ENCODE assay signal across 7 cellular contexts in genomic region chr5:177403194-177403825, GRCh38. TPM values are rescaled to one million over a fixed set of nuclear protein-coding genes. Genes with fewer than 3 reads are reported as not detected.
DNase-seq lines count a peak whose midpoint lies in the region; ATAC-seq and TF ChIP-seq lines count a peak whose summit lies in the region.
"Had no signal": no experiment of that assay in that cellular context is flagged by ENCODE, and none has a peak within 500 bp of the region (broad histone marks: within the 10 kb centered on the region; RNA-seq: fewer than 3 reads in every experiment).

No MANE protein-coding gene starts in this region.

- H3K4me1 ChIP-seq in right cardiac atrium (ENCODE audit: control insufficient read depth, insufficient read depth, low read length) (no peaks in the 10 kb centered on the region), thoracic aorta (ENCODE audit: control insufficient read depth in 1 of 2, low read depth in 2 of 2) (peaks cover 17 to 38% of the 10 kb centered on the region in 2 donors), thyroid gland (peaks cover 24 to 37% of the 10 kb centered on the region in 2 donors)

- 1% methylated on average over 60 of the region's 60 CpGs for WGBS in right cardiac atrium
- WGBS in thyroid gland, 2 donors: 2 to 7% methylated on average over 4 to 37 of the region's 60 CpGs

- intact Hi-C loops in right cardiac atrium (cut with DNase I): loop anchor here in 2 of 4 donors (2.0 to 5.0 kb wide), 2 partner anchors 51 to 99 kb away; no protein-coding TSS in a partner anchor
- intact Hi-C loops in thyroid gland (cut with DNase I): loop anchor here (5.0 kb wide), 1 partner anchor 49 kb away; no protein-coding TSS in a partner anchor

- H3K27ac ChIP-seq in right cardiac atrium (ENCODE audit: low read length): no peak overlapping the region
- H3K27ac ChIP-seq in thoracic aorta: peak overlapping the region in 1 of 2 donors; percentile 4
- peak overlapping the region in 1 of 3 donors; percentile 1 for H3K27ac ChIP-seq in thyroid gland

- H3K36me3 ChIP-seq in thoracic aorta (no peaks in the 10 kb centered on the region), thyroid gland (no peaks in the 10 kb centered on the region)

- H3K9me3 ChIP-seq in right cardiac atrium (ENCODE audit: control insufficient read depth, low read length) (no peaks in the 10 kb centered on the region), thoracic aorta (no peaks in the 10 kb centered on the region), thyroid gland (no peaks in the 10 kb centered on the region)

- DNase-seq in activated CD4-positive, alpha-beta T cell treated with anti-CD3 and anti-CD28 coated beads for 4 hours: peak; percentile 38 to 51
- peak in 1 of 3 donors; percentile 67 for DNase-seq in right cardiac atrium
- no peak for DNase-seq in thoracic aorta (ENCODE audit: low spot score)
- no peak for DNase-seq in thyroid gland

- TF ChIP-seq CTCF in thoracic aorta (IDR thresholded peaks at IDR 0.05): no peak
- TF ChIP-seq CTCF in thyroid gland (IDR thresholded peaks at IDR 0.05): no peak

- peak overlapping the region; percentile 18 for H3K4me3 ChIP-seq in right cardiac atrium (ENCODE audit: low read length)
- H3K4me3 ChIP-seq in thoracic aorta: peak overlapping the region; percentile 81
- H3K4me3 ChIP-seq in thyroid gland (replicated peaks in 1 of 3): peak overlapping the region in 1 of 3 donors; percentile 40

- no peak for TF ChIP-seq POLR2A in GM18505 (IDR thresholded peaks at IDR 0.05; ENCODE audit: borderline replicate concordance, extremely low read depth, insufficient read depth, insufficient read length)
- no peak for TF ChIP-seq POLR2A in thyroid gland (IDR thresholded peaks at IDR 0.05)

- H3K27me3 ChIP-seq in right cardiac atrium (ENCODE audit: control insufficient read depth, insufficient read depth): no peaks in the 10 kb centered on the region
- H3K27me3 ChIP-seq in thoracic aorta (replicated peaks; ENCODE audit: insufficient read depth): peaks cover 32% of the 10 kb centered on the region
- H3K27me3 ChIP-seq in thyroid gland: peaks cover 17% of the 10 kb centered on the region

- ATAC-seq in GM18505 (IDR thresholded peaks at IDR 0.05; ENCODE audit: unreplicated experiment) (peak; percentile 16), HG03066 (IDR thresholded peaks at IDR 0.05; ENCODE audit: low read depth, unreplicated experiment) (peak; percentile 23), right cardiac atrium (peak in 1 of 2 donors; percentile 5), thoracic aorta (ENCODE audit: insufficient number of reproducible peaks, low FRiP score, low read depth) (no peak)

RNA-seq across cellular contexts. Expression of gene PFN3, which starts 2.8 kb away (rescaled TPM):
- total RNA-seq in right cardiac atrium (not detected), thoracic aorta (not detected), thyroid gland (not detected)
- not detected for polyA plus RNA-seq in right cardiac atrium
- total RNA-seq: liver had no signal
- polyA plus RNA-seq: liver had no signal

RNA-seq across cellular contexts. Expression of gene F12, which starts 6.1 kb away (rescaled TPM):
- under 1 TPM; 0.17 to 0.34 (median 0.26) TPM for total RNA-seq in right cardiac atrium
- 0.27 TPM for polyA plus RNA-seq in right cardiac atrium
- total RNA-seq in thoracic aorta: not detected
- 1 to 10 TPM in 2 of 4 donors, under 1 TPM in 1, not detected in 1; 0.42 to 2.6 (median 1.1) TPM for total RNA-seq in thyroid gland

RNA-seq across cellular contexts. Expression of gene SLC34A1, which starts 19.1 kb away (rescaled TPM):
- not detected for total RNA-seq in right cardiac atrium
- not detected for polyA plus RNA-seq in right cardiac atrium
- not detected for total RNA-seq in thoracic aorta
- not detected for total RNA-seq in thyroid gland

RNA-seq across cellular contexts. Expression of gene GRK6, which starts 23.2 kb away (rescaled TPM):
- total RNA-seq in right cardiac atrium (10 to 100 TPM; 13.2 to 16.9 (median 15.5) TPM), thoracic aorta (10 to 100 TPM; 27.3 to 33.3 TPM), thyroid gland (10 to 100 TPM; 14.0 to 27.8 (median 18.8) TPM)
- polyA plus RNA-seq in right cardiac atrium: 7.4 TPM

RNA-seq across cellular contexts. Expression of gene PRR7, which starts 43.3 kb away (rescaled TPM):
- total RNA-seq in right cardiac atrium (under 1 TPM in 3 of 4 donors, not detected in 1; 0.33 to 0.45 (median 0.35) TPM), thoracic aorta (10 to 100 TPM in 1 of 2 donors, 1 to 10 TPM in 1; 4.1 to 11.0 TPM), thyroid gland (1 to 10 TPM; 1.4 to 4.7 (median 4.2) TPM)
- 0.27 TPM for polyA plus RNA-seq in right cardiac atrium

Comparison
In these comparisons a context has a peak if more than half of its experiments do, and no peak if none do; other contexts are left out.
1. DNase-seq: peak in activated CD4-positive, alpha-beta T cell treated with anti-CD3 and anti-CD28 coated beads for 4 hours (2 of 2); none in thoracic aorta (single experiment) and thyroid gland (0 of 2).